In genomic region chr7:101243786-101244384, GRCh38 we compare ENCODE assay signal across 8 cellular contexts. TPM values are rescaled to one million over a fixed set of nuclear protein-coding genes. Genes with fewer than 3 reads are reported as not detected.
A peak's percentile ranks its signal among the peaks of the same experiment; 100 is the strongest.
DNase-seq lines count a peak whose midpoint lies in the region; ATAC-seq and TF ChIP-seq lines count a peak whose summit lies in the region.

No MANE protein-coding gene starts in this region.

- peak overlapping the region; percentile 91 to 100 (median 98) for H3K27ac Mint-ChIP-seq in brain

- peaks cover 39% of the 10 kb centered on the region for H3K4me1 Mint-ChIP-seq in brain

- H3K27me3 Mint-ChIP-seq in brain = peaks cover 7% of the 10 kb centered on the region

- peak in 1 of 2 experiments; percentile 88 for TF ChIP-seq CTCF in brain (conservative IDR thresholded peaks at IDR 0.05)

- ATAC-seq in left colon = peak; percentile 10
- no peak for ATAC-seq in HG02970 (IDR thresholded peaks at IDR 0.05; ENCODE audit: low FRiP score, unreplicated experiment)
- ATAC-seq in HG02852 (IDR thresholded peaks at IDR 0.05; ENCODE audit: unreplicated experiment) = no peak

- in situ Hi-C loops in KBM-7 (cut with MboI; ENCODE audit: low pct_unique_long_range_greater_than_20kb, low sequenced_read_pairs) = no loop called here

- no peaks in the 10 kb centered on the region for H3K9me3 Mint-ChIP-seq in brain

- intact Hi-C loops in left colon (cut with DNase I, micrococcal nuclease) = no loop called here

- H3K36me3 Mint-ChIP-seq in brain = peaks cover 32% of the 10 kb centered on the region

- H3K4me3 Mint-ChIP-seq in brain = peak overlapping the region; percentile 93 to 99 (median 98)

- DNase-seq in ELR (ENCODE audit: low read depth) (peak; percentile 15), Kasumi-1 (lab: John Stamatoyannopoulos, UW) (peak; percentile 28 to 47), left colon (peak in 1 of 2 donors; percentile 44), superior temporal gyrus (ENCODE audit: extremely low spot score) (peak; percentile 45), KBM-7 (no peak)

RNA-seq across cellular contexts. Expression of gene FIS1, which starts 1.0 kb away (rescaled TPM):
- polyA plus RNA-seq in brain (ENCODE audit: insufficient read depth, low read depth, low replicate concordance) = 326 TPM
- 100 to 1,000 TPM; 150 to 156 TPM for total RNA-seq in left colon

RNA-seq across cellular contexts. Expression of gene CLDN15, which starts 6.3 kb away (rescaled TPM):
- 4.6 TPM for polyA plus RNA-seq in brain (ENCODE audit: insufficient read depth, low read depth, low replicate concordance)
- 10 to 100 TPM; 22.1 to 30.8 TPM for total RNA-seq in left colon

RNA-seq across cellular contexts. Expression of gene ZNHIT1, which starts 25.9 kb away (rescaled TPM):
- 118 TPM for polyA plus RNA-seq in brain (ENCODE audit: insufficient read depth, low read depth, low replicate concordance)
- total RNA-seq in left colon = 10 to 100 TPM; 85.3 to 92.9 TPM

RNA-seq across cellular contexts. Expression of gene PLOD3, which starts 26.5 kb away (rescaled TPM):
- 73.5 TPM for polyA plus RNA-seq in brain (ENCODE audit: insufficient read depth, low read depth, low replicate concordance)
- 10 to 100 TPM; 81.9 to 85.9 TPM for total RNA-seq in left colon

RNA-seq across cellular contexts. Expression of gene MOGAT3, which starts 43.0 kb away (rescaled TPM):
- polyA plus RNA-seq in brain (ENCODE audit: insufficient read depth, low read depth, low replicate concordance) = not detected
- total RNA-seq in left colon = 10 to 100 TPM; 43.1 to 62.4 TPM
